Comparison of ENCODE assay signal across 11 cellular contexts in the genomic region with DNA sequence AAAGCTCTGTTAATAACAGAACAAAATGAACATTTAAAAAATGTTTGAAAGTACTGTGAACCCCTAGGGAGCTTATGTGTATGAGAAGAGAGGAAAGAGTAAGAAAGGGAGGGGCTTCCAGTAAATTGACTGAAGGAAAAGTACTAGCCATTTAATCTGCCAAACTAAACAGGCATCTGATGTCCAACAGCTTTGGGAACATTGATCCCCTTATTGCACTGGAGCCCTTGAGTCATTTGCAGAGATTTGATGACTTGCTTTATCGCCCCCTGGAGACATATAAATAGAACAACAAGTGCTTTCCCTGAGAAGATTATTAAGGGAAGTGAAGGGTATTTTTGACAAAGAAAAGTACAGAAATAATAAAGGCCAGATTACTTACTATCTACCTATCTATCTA.
DNase-seq lines count a peak whose midpoint lies in the region; ATAC-seq and TF ChIP-seq lines count a peak whose summit lies in the region.
"Had no signal": no experiment of that assay in that cellular context is flagged by ENCODE, and none has a peak within 500 bp of the region (broad histone marks: within the 10 kb centered on the region; RNA-seq: fewer than 3 reads in every experiment).

No MANE protein-coding gene starts in this region.

- peaks cover 13% of the 10 kb centered on the region for H3K9me3 Mint-ChIP-seq in Calu3 (ENCODE audit: low read depth, unreplicated experiment)

- no peaks in the 10 kb centered on the region for H3K9me3 ChIP-seq in esophagus squamous epithelium

- no peak overlapping the region for H3K4me3 ChIP-seq in foreskin fibroblast (ENCODE audit: low read depth in 1 of 2, low read length in 2 of 2)
- H3K4me3 ChIP-seq in skeletal muscle cell (ENCODE audit: low read depth, low read length) = no peak overlapping the region
- H3K4me3 ChIP-seq in esophagus squamous epithelium = no peak overlapping the region

- no peaks in the 10 kb centered on the region for H3K36me3 Mint-ChIP-seq in Calu3 (ENCODE audit: insufficient read depth, unreplicated experiment)

- TF ChIP-seq CTCF in foreskin fibroblast (IDR thresholded peaks at IDR 0.05; ENCODE audit: low read depth, low read length) = peak; percentile 40
- TF ChIP-seq CTCF in Calu3 (IDR thresholded peaks at IDR 0.05; ENCODE audit: unreplicated experiment) = no peak
- TF ChIP-seq CTCF in esophagus squamous epithelium (IDR thresholded peaks at IDR 0.05) = peak in 1 of 6 experiments; percentile 28

- no TSS peak for BruUV-seq in Calu3 (replicated peaks; lab: Mats Ljungman, UMichigan)

- DNase-seq in H4 (ENCODE audit: low spot score) = peak; percentile 17
- DNase-seq in OCI-M1 (lab: John Stamatoyannopoulos, UW) = peak; percentile 22
- DNase-seq in foreskin fibroblast = peak; percentile 9 to 56
- DNase-seq in skeletal muscle cell (ENCODE audit: low read depth) = peak; percentile 92
- no peak for DNase-seq in Calu3
- DNase-seq in stimulated activated naive CD8-positive, alpha-beta T cell treated with anti-CD3 and anti-CD28 coated beads, Interleukin-15, Interleukin-2, amounts not matched to agents 100 U/mL and 50 U/mL, for 24 hours = no peak
- no peak for DNase-seq in SIG-M5 treated with dmso at 0.1 percent for 504 hours (lab: John Stamatoyannopoulos, UW; ENCODE audit: unreplicated experiment)
- no peak for DNase-seq in esophagus squamous epithelium (lab: John Stamatoyannopoulos, UW)
- DNase-seq: activated CD8-positive, alpha-beta T cell treated with anti-CD3 and anti-CD28 coated beads, Interleukin-2, amount 10 ng/mL, durations not matched to agents 7 days and 5 days; effector memory CD8-positive, alpha-beta T cell; NCI-H510A had no signal

- 0 to 18% methylated on average over 1 of the region's 1 CpG for WGBS in esophagus squamous epithelium, 2 donors

- intact Hi-C loops in Calu3 (cut with micrococcal nuclease; ENCODE audit: unreplicated experiment) = no loop called here
- intact Hi-C loops in esophagus squamous epithelium (cut with DNase I) = no loop called here

- H3K27me3 Mint-ChIP-seq in Calu3 (ENCODE audit: unreplicated experiment) = no peaks in the 10 kb centered on the region
- H3K27me3 Mint-ChIP-seq: effector memory CD8-positive, alpha-beta T cell had no signal

- TF ChIP-seq POLR2A in esophagus squamous epithelium (IDR thresholded peaks at IDR 0.05) = no peak

- no peaks in the 10 kb centered on the region for H3K36me3 ChIP-seq in esophagus squamous epithelium

- no peak overlapping the region for H3K27ac Mint-ChIP-seq in Calu3 (ENCODE audit: unreplicated experiment)
- H3K27ac Mint-ChIP-seq: activated CD8-positive, alpha-beta T cell treated with anti-CD3 and anti-CD28 coated beads, Interleukin-2, amount 10 ng/mL, durations not matched to agents 7 days and 5 days; effector memory CD8-positive, alpha-beta T cell had no signal

- H3K4me1 Mint-ChIP-seq in Calu3 (ENCODE audit: low read depth, unreplicated experiment) = no peaks in the 10 kb centered on the region

- H3K27me3 ChIP-seq in esophagus squamous epithelium = no peaks in the 10 kb centered on the region

- H3K27ac ChIP-seq in esophagus squamous epithelium = no peak overlapping the region

- no peak overlapping the region for H3K4me3 Mint-ChIP-seq in Calu3 (ENCODE audit: low read depth, unreplicated experiment)
- H3K4me3 Mint-ChIP-seq: activated CD8-positive, alpha-beta T cell treated with anti-CD3 and anti-CD28 coated beads, Interleukin-2, amount 10 ng/mL, durations not matched to agents 7 days and 5 days; effector memory CD8-positive, alpha-beta T cell had no signal

- CTCF ChIA-PET in Calu3 (lab: Charles Lee) = no interaction called here

- no peak for ATAC-seq in stimulated activated naive CD8-positive, alpha-beta T cell treated with anti-CD3 and anti-CD28 coated beads, Interleukin-15, Interleukin-2, amounts not matched to agents 100 U/mL and 50 U/mL, for 24 hours
- ATAC-seq: activated CD8-positive, alpha-beta T cell treated with anti-CD3 and anti-CD28 coated beads, Interleukin-2, amount 10 ng/mL, durations not matched to agents 7 days and 5 days; effector memory CD8-positive, alpha-beta T cell had no signal

- no peaks in the 10 kb centered on the region for H3K4me1 ChIP-seq in esophagus squamous epithelium

Comparison
In these comparisons a context has a peak if more than half of its experiments do, and no peak if none do; other contexts are left out.
1. DNase-seq: peak in H4 (single experiment), OCI-M1 (single experiment), foreskin fibroblast (2 of 2) and skeletal muscle cell (single experiment); none in Calu3 (single experiment), stimulated activated naive CD8-positive, alpha-beta T cell treated with anti-CD3 and anti-CD28 coated beads, Interleukin-15, Interleukin-2, amounts not matched to agents 100 U/mL and 50 U/mL, for 24 hours (single experiment), SIG-M5 treated with dmso at 0.1 percent for 504 hours (single experiment) and esophagus squamous epithelium (single experiment).